37 cellular contexts compared by ENCODE assay signal in the genomic region with DNA sequence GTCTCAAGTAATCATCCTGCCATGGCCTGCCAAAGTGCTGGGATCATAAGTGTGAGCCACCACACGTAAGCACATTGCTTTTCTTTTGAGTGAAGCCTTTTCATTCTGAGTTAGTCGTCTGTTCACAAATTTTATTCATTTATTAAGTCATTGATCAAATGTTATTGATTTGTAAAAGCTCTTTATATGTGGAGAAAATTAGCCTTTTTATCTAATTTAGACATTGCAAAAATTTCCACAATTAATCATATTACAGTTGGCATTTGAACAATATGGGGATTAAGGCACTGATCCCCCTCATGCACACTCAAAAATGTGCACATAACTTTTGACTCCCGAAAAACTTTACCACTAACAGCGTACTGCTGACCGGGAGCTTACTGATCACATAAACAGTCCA. TPM values are rescaled to one million over a fixed set of nuclear protein-coding genes. Genes with fewer than 3 reads are reported as not detected.
"Had no signal": no experiment of that assay in that cellular context is flagged by ENCODE, and none has a peak within 500 bp of the region (broad histone marks: within the 10 kb centered on the region; RNA-seq: fewer than 3 reads in every experiment).

No MANE protein-coding gene starts in this region.

- H3K9me3 ChIP-seq: MG63 had no signal

- DNase-seq: Karpas-422, Kasumi-1, MG63, MM.1S, MV-4-11, NCI-H1048, NCI-H1092, NCI-H1092 treated with DMSO at 0.1 percent for 48 hours, NCI-H1105, NCI-H1105 treated with DMSO at 0.1 percent for 48 hours, NCI-H1417, NCI-H1417 treated with DMSO at 0.1 percent for 48 hours, NCI-H1436, NCI-H1436 treated with DMSO at 0.1 percent for 48 hours, NCI-H146, NCI-H1694, NCI-H1694 treated with DMSO at 0.1 percent for 48 hours, NCI-H187, NCI-H187 treated with DMSO at 0.1 percent for 48 hours, NCI-H1930, NCI-H2029, NCI-H2029 treated with DMSO at 0.1 percent for 48 hours, NCI-H2081, NCI-H2081 treated with DMSO at 0.1 percent for 48 hours, NCI-H2107, NCI-H2171, NCI-H2171 treated with DMSO at 0.1 percent for 48 hours, NCI-H2227 treated with DMSO at 0.1 percent for 48 hours, NCI-H226, NCI-H345, NCI-H446, NCI-H446 treated with DMSO at 0.1 percent for 48 hours, NCI-H510A, NCI-H510A treated with DMSO at 0.1 percent for 48 hours, NCI-H524, NCI-H524 treated with DMSO at 0.1 percent for 48 hours had no signal

- H3K27me3 ChIP-seq: MG63 had no signal

- H3K4me3 ChIP-seq: MG63 had no signal

- H3K36me3 ChIP-seq: MG63 had no signal

RNA-seq across cellular contexts. Expression of a gene that starts 7.5 kb away (rescaled TPM):
- total RNA-seq: MCF 10A had no signal
